Comparison of ENCODE assay signal across 2 cellular contexts in the genomic region with DNA sequence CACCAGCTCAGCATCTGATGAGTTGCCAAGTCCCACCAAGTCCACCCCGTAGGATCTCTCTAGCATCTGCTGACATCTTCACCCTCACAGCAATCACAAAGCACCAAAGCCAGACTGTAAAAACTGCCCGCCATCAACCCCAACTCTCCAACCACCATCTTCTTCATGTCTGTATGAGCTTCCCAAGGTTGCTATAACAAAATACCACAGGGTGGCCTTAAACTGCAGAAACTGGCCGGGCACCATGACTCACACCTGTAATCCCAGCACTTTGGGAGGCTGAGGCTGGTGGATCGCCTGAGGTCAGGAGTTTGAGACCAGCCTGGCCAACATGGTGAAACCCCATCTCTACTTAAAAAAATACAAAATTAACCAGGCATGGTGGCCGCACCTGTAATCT. TPM values are rescaled to one million over a fixed set of nuclear protein-coding genes. Genes with fewer than 3 reads are reported as not detected.
"Had no signal": no experiment of that assay in that cellular context is flagged by ENCODE, and none has a peak within 500 bp of the region (broad histone marks: within the 10 kb centered on the region; RNA-seq: fewer than 3 reads in every experiment).

No MANE protein-coding gene starts in this region.

RNA-seq across cellular contexts. Expression of a gene that starts 25.3 kb away (rescaled TPM):
- total RNA-seq: GM23248, HFFc6 had no signal
- polyA plus RNA-seq: GM23248 had no signal
